ENCODE assay signal across 15 cellular contexts in the genomic region with DNA sequence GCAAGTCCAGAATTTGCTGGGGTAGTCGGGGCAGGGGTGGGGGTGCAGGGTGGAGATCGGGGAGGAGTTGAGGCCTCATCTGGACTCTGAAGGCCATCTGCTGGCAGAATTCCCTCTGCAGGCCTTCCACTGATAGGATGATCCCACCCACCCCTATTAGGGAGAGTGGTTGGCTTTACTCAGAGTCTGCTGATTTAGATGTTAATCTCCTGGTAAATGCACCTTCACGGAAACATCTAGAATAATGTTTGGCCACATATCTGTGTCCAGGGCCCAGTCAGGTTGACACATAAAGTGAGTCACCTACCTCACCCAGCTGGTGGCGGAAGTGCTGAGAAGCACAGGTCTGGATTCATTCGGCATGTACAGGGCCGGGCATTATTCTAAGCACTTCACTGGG. TPM values are rescaled to one million over a fixed set of nuclear protein-coding genes. Genes with fewer than 3 reads are reported as not detected.
DNase-seq lines count a peak whose midpoint lies in the region; ATAC-seq and TF ChIP-seq lines count a peak whose summit lies in the region.
"Had no signal": no experiment of that assay in that cellular context is flagged by ENCODE, and none has a peak within 500 bp of the region (broad histone marks: within the 10 kb centered on the region; RNA-seq: fewer than 3 reads in every experiment).

No MANE protein-coding gene starts in this region.

- H3K27me3 ChIP-seq in BE2C = no peaks in the 10 kb centered on the region
- no peaks in the 10 kb centered on the region for H3K27me3 ChIP-seq in esophagus muscularis mucosa
- H3K27me3 ChIP-seq: heart right ventricle, transverse colon had no signal

- peaks cover 9% of the 10 kb centered on the region for H3K4me1 ChIP-seq in BE2C
- peaks cover 0 to 79% (median 67%) of the 10 kb centered on the region in 4 donors for H3K4me1 ChIP-seq in esophagus muscularis mucosa
- H3K4me1 ChIP-seq: heart right ventricle had no signal

- H3K4me3 ChIP-seq in BE2C (ENCODE audit: low read depth, low read length) = no peak overlapping the region
- H3K4me3 ChIP-seq in esophagus muscularis mucosa = no peak overlapping the region
- H3K4me3 ChIP-seq: heart right ventricle, transverse colon had no signal

- ATAC-seq in HG03457 (IDR thresholded peaks at IDR 0.05; ENCODE audit: unreplicated experiment) = no peak
- ATAC-seq: heart right ventricle had no signal

- H3K9me3 ChIP-seq in BE2C = no peaks in the 10 kb centered on the region
- H3K9me3 ChIP-seq in esophagus muscularis mucosa = no peaks in the 10 kb centered on the region
- H3K9me3 ChIP-seq: transverse colon had no signal

- in situ Hi-C loops in SK-MEL-5 (cut with HindIII; ENCODE audit: low pct_unique_long_range_greater_than_20kb, low sequenced_read_pairs) = no loop called here

- DNase-seq in BE2C = peak; percentile 60
- DNase-seq in SK-MEL-5 (ENCODE audit: low read depth, low spot score) = peak; percentile 20
- peak; percentile 91 for DNase-seq in esophagus muscularis mucosa (ENCODE audit: extremely low spot score)
- peak; percentile 70 for DNase-seq in mucosa of gallbladder (ENCODE audit: low spot score)
- no peak for DNase-seq in NCI-H2171 treated with DMSO at 0.1 percent for 48 hours (lab: John Stamatoyannopoulos, UW)
- DNase-seq in KG1 (lab: John Stamatoyannopoulos, UW) = no peak
- DNase-seq in activated CD4-positive, alpha-beta T cell treated with anti-CD3 and anti-CD28 coated beads for 1 hour = no peak
- DNase-seq: activated CD4-positive, alpha-beta T cell treated with anti-CD3 and anti-CD28 coated beads, Interleukin-2, amount 50 U/mL, for 48 hours; heart right ventricle; HFFc6; NCI-H1092 treated with DMSO at 0.1 percent for 48 hours; RPMI8226; T-helper 9 cell; transverse colon had no signal

- WGBS in esophagus muscularis mucosa = 74% methylated on average over 6 of the region's 6 CpGs

- H3K36me3 ChIP-seq in BE2C = no peaks in the 10 kb centered on the region
- no peaks in the 10 kb centered on the region for H3K36me3 ChIP-seq in esophagus muscularis mucosa
- H3K36me3 ChIP-seq: heart right ventricle, transverse colon had no signal

- intact Hi-C loops in esophagus muscularis mucosa (cut with DNase I) = no loop called here

- TF ChIP-seq CTCF in BE2C (IDR thresholded peaks at IDR 0.05; ENCODE audit: low read depth, low read length) (peak; percentile 36), esophagus muscularis mucosa (IDR thresholded peaks at IDR 0.05) (no peak)

- TF ChIP-seq EP300 in esophagus muscularis mucosa (IDR thresholded peaks at IDR 0.05) = no peak

- no peak for TF ChIP-seq POLR2A in esophagus muscularis mucosa (IDR thresholded peaks at IDR 0.05; ENCODE audit: low read depth)

- peak overlapping the region; percentile 34 to 55 (median 54) for H3K27ac ChIP-seq in esophagus muscularis mucosa (replicated peaks in 1 of 4)
- H3K27ac ChIP-seq: heart right ventricle had no signal

RNA-seq across cellular contexts. Expression of gene DAPK1, which starts 50.0 kb away (rescaled TPM):
- polyA plus RNA-seq in BE2C (2012; ENCODE audit: insufficient read depth, insufficient read length, low read depth) = 27.7 TPM
- 31.4 and 38.1 TPM in 2 replicates for total RNA-seq in SK-MEL-5 (2014; rRNA removed; shearing (Covaris generic))
- polyA plus RNA-seq in SK-MEL-5 (2015; cell fraction: cytosol; rRNA removed) = 40.8 and 54.5 TPM in 2 replicates
- polyA plus RNA-seq in SK-MEL-5 (2015; cell fraction: nucleus; rRNA removed) = 100 and 109 TPM in 2 replicates
- 10 to 100 TPM; 51.7 to 96.8 (median 80.7) TPM for total RNA-seq in esophagus muscularis mucosa
- total RNA-seq in mucosa of gallbladder = 179 TPM

Comparison
In these comparisons a context has a peak if more than half of its experiments do, and no peak if none do; other contexts are left out.
1. DNase-seq: peak in BE2C (single experiment), SK-MEL-5 (single experiment), esophagus muscularis mucosa (single experiment) and mucosa of gallbladder (single experiment); none in NCI-H2171 treated with DMSO at 0.1 percent for 48 hours (single experiment), KG1 (single experiment) and activated CD4-positive, alpha-beta T cell treated with anti-CD3 and anti-CD28 coated beads for 1 hour (single experiment).